In the genomic region with DNA sequence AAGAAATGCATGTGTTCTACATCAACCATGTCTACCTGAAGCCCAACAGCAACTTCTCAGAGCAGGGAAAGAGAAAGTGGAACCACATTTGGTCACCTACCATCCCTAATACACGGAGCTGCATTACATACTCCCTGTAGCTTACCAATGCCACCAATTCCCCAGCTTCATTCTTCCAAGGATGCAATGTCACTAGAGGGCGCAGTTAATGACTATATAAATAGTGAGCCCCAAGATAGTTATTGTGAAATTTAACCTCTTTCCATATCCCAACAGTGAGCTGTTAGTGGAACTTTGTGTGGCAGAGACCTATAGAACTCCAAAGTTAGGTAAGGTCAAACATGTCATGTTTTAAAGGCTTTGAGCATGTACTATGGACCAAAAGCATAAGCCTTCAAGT, we compare ENCODE assay signal across 10 cellular contexts.
DNase-seq lines count a peak whose midpoint lies in the region; FAIRE-seq and TF ChIP-seq lines count a peak whose summit lies in the region.
"Had no signal": no experiment of that assay in that cellular context is flagged by ENCODE, and none has a peak within 500 bp of the region (broad histone marks: within the 10 kb centered on the region; RNA-seq: fewer than 3 reads in every experiment).

No MANE protein-coding gene starts in this region.

- H3K4me2 ChIP-seq in H1 (ENCODE audit: insufficient read depth in 1 of 2, low read depth in 2 of 2, low read length in 2 of 2), result no peak overlapping the region

- CTCF ChIA-PET in H1 (lab: Charles Lee; ENCODE audit: partially characterized antibody), result interaction anchor here (0.5 to 2.8 kb wide), 41 partner anchors 8 to 561 kb away, joined by 3 to 41 read pairs (median 4); no protein-coding TSS in a partner anchor

- no peak overlapping the region for H3K4ac ChIP-seq in H1 (replicated peaks; ENCODE audit: insufficient read length, low read depth, low read length)

- no peak overlapping the region for H2BK5ac ChIP-seq in H1 (ENCODE audit: low read depth, low read length)

- no peak overlapping the region for H3K27ac ChIP-seq in H1 (ENCODE audit: low read depth, low read length)

- no peak for FAIRE-seq in H1 (lab: Jason Lieb, UNC)

- no peaks in the 10 kb centered on the region; a peak in 1 of 7 replicates for H3K27me3 ChIP-seq in H1 (replicated peaks in 1 of 4; ENCODE audit: control insufficient read depth in 3 of 4, extremely low read depth in 1 of 4, insufficient read depth in 3 of 4, low read length in 3 of 4)

- no peak overlapping the region for H2BK120ac ChIP-seq in H1 (replicated peaks; ENCODE audit: low read depth, low read length)

- no peak overlapping the region for H3K56ac ChIP-seq in H1 (replicated peaks; ENCODE audit: insufficient read length, low read depth, low read length)

- DNase-seq in NCI-H524 (lab: John Stamatoyannopoulos, UW) (peak; percentile 2 to 35), NCI-H524 treated with DMSO at 0.1 percent for 48 hours (lab: John Stamatoyannopoulos, UW) (no peak), NCI-H460 (ENCODE audit: extremely low read depth, low read depth) (peak; percentile 50), H1 (ENCODE audit: low read depth in 1 of 2, low spot score in 2 of 2) (peak in 1 of 2 experiments; percentile 5), renal cortical epithelial cell (ENCODE audit: low read depth) (peak; percentile 25), T1000 (lab: John Stamatoyannopoulos, UW) (no peak)
- no peak for DNase-seq in activated CD4-positive, alpha-beta T cell treated with anti-CD3 and anti-CD28 coated beads for 1 hour
- DNase-seq in activated CD4-positive, CD25-positive, alpha-beta regulatory T cell treated with anti-CD3 and anti-CD28 coated beads, Interleukin-2, amount 50 U/mL, for 72 hours, result no peak
- DNase-seq: activated CD4-positive, alpha-beta T cell treated with anti-CD3 and anti-CD28 coated beads for 36 hours; foreskin melanocyte had no signal

- no peak overlapping the region for H3K18ac ChIP-seq in H1 (ENCODE audit: extremely low read depth, low read length)

- H2BK20ac ChIP-seq in H1 (ENCODE audit: low read length), result no peak overlapping the region

- no peaks in the 10 kb centered on the region for H3K9me3 ChIP-seq in H1 (ENCODE audit: insufficient read depth in 2 of 2, low read depth in 1 of 2, low read length in 1 of 2)

- no peak overlapping the region for H3K4me3 ChIP-seq in H1 (ENCODE audit: extremely low read depth in 1 of 4, insufficient read depth in 2 of 4, low read depth in 3 of 4, low read length in 4 of 4)

- H2AFZ ChIP-seq in H1 (ENCODE audit: low read length), result no peak overlapping the region

- H4K20me1 ChIP-seq in H1 (replicated peaks in 1 of 2; ENCODE audit: control insufficient read depth in 1 of 2, insufficient read depth in 2 of 2, low read length in 2 of 2), result no peaks in the 10 kb centered on the region

- TF ChIP-seq POLR2A in H1 (IDR thresholded peaks at IDR 0.05; ENCODE audit: control extremely low read depth in 1 of 2, low read depth in 2 of 2, low read length in 2 of 2), result no peak

- H3K36me3 ChIP-seq in H1 (ENCODE audit: control insufficient read depth in 2 of 4, insufficient read depth in 4 of 4, low read length in 3 of 4), result no peaks in the 10 kb centered on the region

- peak in 2 of 3 experiments; percentile 51 to 72; a peak in 3 of 4 replicates for TF ChIP-seq CTCF in H1 (IDR thresholded peaks at IDR 0.05; ENCODE audit: control extremely low read depth in 1 of 3, insufficient read depth in 1 of 3, low read depth in 1 of 3, low read length in 3 of 3)

- 27% methylated on average over 2 of the region's 2 CpGs; no CpG with 5 or more reads in 1 of the 2 experiments for WGBS in H1 (ENCODE audit: extremely low coverage in 1 of 2, insufficient coverage in 1 of 2, insufficient read length in 1 of 2, insufficient replicate concordance in 2 of 2, low coverage in 1 of 2, low lambda C conversion rate in 2 of 2, missing lambda C conversion rate in 1 of 2), 2 experiments

- no peak overlapping the region for H2BK15ac ChIP-seq in H1 (ENCODE audit: low read length)

- H2AK5ac ChIP-seq in H1 (ENCODE audit: low read depth, low read length), result no peak overlapping the region

- TF ChIP-seq EP300 in H1 (IDR thresholded peaks at IDR 0.05; ENCODE audit: borderline replicate concordance in 1 of 2, low read depth in 2 of 2, low read length in 2 of 2), result no peak

- no peak overlapping the region for H3K23ac ChIP-seq in H1 (ENCODE audit: insufficient read length)

- H3K9ac ChIP-seq in H1 (replicated peaks in 1 of 4; ENCODE audit: extremely low read depth in 1 of 4, low read depth in 3 of 4, low read length in 3 of 4), result no peak overlapping the region

- H4K91ac ChIP-seq in H1 (replicated peaks; ENCODE audit: insufficient read length, low read length), result no peak overlapping the region

- H3K14ac ChIP-seq in H1 (ENCODE audit: insufficient read length), result no peak overlapping the region

- POLR2A ChIA-PET in H1 (lab: Charles Lee; ENCODE audit: partially characterized antibody), result no interaction called here

- no peak overlapping the region for H4K5ac ChIP-seq in H1 (ENCODE audit: insufficient read length, low read depth, low read length)

- H3K79me1 ChIP-seq in H1 (ENCODE audit: low read depth, low read length), result no peaks in the 10 kb centered on the region

- TF ChIP-seq RAD21 in H1 (IDR thresholded peaks at IDR 0.05 in 1 of 2, conservative IDR thresholded peaks at IDR 0.05 in 1 of 2; ENCODE audit: low read depth in 2 of 2, low read length in 2 of 2), result peak; percentile 46 to 64

- H2BK12ac ChIP-seq in H1 (ENCODE audit: low read depth, low read length), result no peak overlapping the region

- no peaks in the 10 kb centered on the region for H3K4me1 ChIP-seq in H1 (replicated peaks in 1 of 4; ENCODE audit: control insufficient read depth in 3 of 4, insufficient read depth in 4 of 4, low read length in 3 of 4)

- no peaks in the 10 kb centered on the region for H3K79me2 ChIP-seq in H1 (ENCODE audit: control insufficient read depth in 1 of 2, insufficient read depth in 2 of 2, low read length in 2 of 2)

- H4K8ac ChIP-seq in H1 (ENCODE audit: extremely low read depth, insufficient read depth, low read length), result no peak overlapping the region

- H3K23me2 ChIP-seq in H1 (ENCODE audit: low read depth, low read length), result no peaks in the 10 kb centered on the region

TF ChIP-seq in H1, 55 proteins besides CTCF, POLR2A, EP300 and RAD21:
- TF ChIP-seq CEBPB (IDR thresholded peaks at IDR 0.05; ENCODE audit: low read depth, low read length), result peak; percentile 68; the same call in 1 of the 2 replicates
- no peak for TF ChIP-seq POLR2AphosphoS5 (IDR thresholded peaks at IDR 0.05; ENCODE audit: low read depth, low read length)
- no peak for TF ChIP-seq SUZ12 (IDR thresholded peaks at IDR 0.05; ENCODE audit: low read length)

Comparison
In these comparisons a context has a peak if more than half of its experiments do, and no peak if none do; other contexts are left out.
1. DNase-seq: peak in NCI-H524 (2 of 2), NCI-H460 (single experiment) and renal cortical epithelial cell (single experiment); none in NCI-H524 treated with DMSO at 0.1 percent for 48 hours (single experiment), activated CD4-positive, alpha-beta T cell treated with anti-CD3 and anti-CD28 coated beads for 1 hour (single experiment), activated CD4-positive, CD25-positive, alpha-beta regulatory T cell treated with anti-CD3 and anti-CD28 coated beads, Interleukin-2, amount 50 U/mL, for 72 hours (single experiment) and T1000 (single experiment).